Comparison of ENCODE assay signal across 23 cellular contexts in the genomic region with DNA sequence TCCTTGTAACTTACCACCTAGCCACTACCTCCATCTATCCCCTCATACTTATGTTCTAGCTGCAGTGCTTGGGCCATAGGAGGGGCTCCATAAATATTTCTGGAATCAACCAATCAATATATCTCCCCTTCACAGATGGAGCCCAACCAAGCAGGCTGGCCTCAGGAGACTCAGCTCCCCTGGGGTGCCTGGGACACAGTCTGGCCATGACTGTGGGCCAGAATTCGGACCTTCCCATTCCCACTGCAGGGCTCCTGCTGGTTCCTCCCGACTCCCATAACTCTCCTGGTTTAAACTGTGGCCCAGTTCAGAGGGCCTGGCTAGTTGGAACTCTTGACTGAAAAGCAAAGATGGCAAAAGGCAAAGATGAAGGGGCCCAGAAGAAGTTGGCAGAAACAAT. TPM values are rescaled to one million over a fixed set of nuclear protein-coding genes. Genes with fewer than 3 reads are reported as not detected.
A peak's percentile ranks its signal among the peaks of the same experiment; 100 is the strongest.
DNase-seq lines count a peak whose midpoint lies in the region; ATAC-seq, FAIRE-seq and TF ChIP-seq lines count a peak whose summit lies in the region.
"Had no signal": no experiment of that assay in that cellular context is flagged by ENCODE, and none has a peak within 500 bp of the region (broad histone marks: within the 10 kb centered on the region; RNA-seq: fewer than 3 reads in every experiment).

No MANE protein-coding gene starts in this region.

- H2AK5ac ChIP-seq in neuronal stem cell (ENCODE audit: low read depth, low read length), result no peak overlapping the region

- H2BK120ac ChIP-seq in neuronal stem cell (ENCODE audit: low read depth, low read length), result no peak overlapping the region

- TF ChIP-seq POLR2A in upper lobe of left lung (IDR thresholded peaks at IDR 0.05), result no peak

- no peak overlapping the region for H2BK5ac ChIP-seq in neuronal stem cell (ENCODE audit: low read length)

- no peak overlapping the region for H3K4ac ChIP-seq in neuronal stem cell (ENCODE audit: low read length)

- H3K9me3 ChIP-seq in right cardiac atrium (ENCODE audit: control insufficient read depth, low read length) (no peaks in the 10 kb centered on the region), neuronal stem cell (replicated peaks in 1 of 2; ENCODE audit: control insufficient read depth in 2 of 2, insufficient read depth in 1 of 2, low read depth in 1 of 2, low read length in 2 of 2) (no peaks in the 10 kb centered on the region), upper lobe of left lung (no peaks in the 10 kb centered on the region)
- H3K9me3 ChIP-seq: uterus had no signal

- TF ChIP-seq CTCF in upper lobe of left lung (IDR thresholded peaks at IDR 0.05), result no peak

- peak overlapping the region; percentile 65 for H3K23ac ChIP-seq in neuronal stem cell (ENCODE audit: low read depth, low read length, poor library complexity)

- H3K9ac ChIP-seq in neuronal stem cell (ENCODE audit: low read depth, low read length, poor library complexity), result no peak overlapping the region

- DNase-seq in right cardiac atrium (no peak), Right ventricle myocardium superior (no peak), neuronal stem cell (ENCODE audit: low spot score) (no peak), upper lobe of left lung (no peak), anterior cingulate cortex (lab: John Stamatoyannopoulos, UW) (no peak), RCC 7860 (ENCODE audit: low spot score) (no peak)
- DNase-seq: activated CD4-positive, alpha-beta memory T cell treated with anti-CD3 and anti-CD28 coated beads, Interleukin-2, amount 10 ng/mL, durations not matched to agents 7 days and 5 days; activated effector memory CD4-positive, alpha-beta T cell treated with anti-CD3 and anti-CD28 coated beads, Interleukin-2, amount 50 U/mL, for 16 hours; cortex of kidney; immature natural killer cell; IMR-90; NCI-H1436 treated with DMSO at 0.1 percent for 48 hours; NCI-H524; nucleus accumbens; retina; RPMI8226 had no signal

- peaks cover 81% of the 10 kb centered on the region for H3K4me1 Mint-ChIP-seq in dendritic cell treated with granulocyte-macrophage colony-stimulating factor and Interleukin-4, amounts not matched to agents 40 ng/mL and 50 ng/mL, for 4 days (ENCODE audit: low read depth)

- intact Hi-C loops in right cardiac atrium (cut with DNase I) (no loop called here), Right ventricle myocardium superior (cut with DNase I) (no loop called here)
- intact Hi-C loops in dendritic cell treated with granulocyte-macrophage colony-stimulating factor and Interleukin-4, amounts not matched to agents 40 ng/mL and 50 ng/mL, for 4 days (cut with micrococcal nuclease), result no loop called here

- H4K8ac ChIP-seq in neuronal stem cell (ENCODE audit: low read depth, low read length), result no peak overlapping the region

- no peak overlapping the region for H2BK15ac ChIP-seq in neuronal stem cell (ENCODE audit: low read length)

- H3K36me3 Mint-ChIP-seq in dendritic cell treated with granulocyte-macrophage colony-stimulating factor and Interleukin-4, amounts not matched to agents 40 ng/mL and 50 ng/mL, for 4 days (ENCODE audit: low read depth), result peaks cover 7% of the 10 kb centered on the region
- H3K36me3 Mint-ChIP-seq: immature natural killer cell had no signal

- peak overlapping the region; percentile 70 for H3K27ac Mint-ChIP-seq in dendritic cell treated with granulocyte-macrophage colony-stimulating factor and Interleukin-4, amounts not matched to agents 40 ng/mL and 50 ng/mL, for 4 days
- H3K27ac Mint-ChIP-seq: activated CD4-positive, alpha-beta memory T cell treated with anti-CD3 and anti-CD28 coated beads, Interleukin-2, amount 10 ng/mL, durations not matched to agents 7 days and 5 days had no signal

- H3K4me1 ChIP-seq in right cardiac atrium (ENCODE audit: control insufficient read depth, insufficient read depth, low read length) (peaks cover 20% of the 10 kb centered on the region), neuronal stem cell (ENCODE audit: control insufficient read depth in 2 of 2, insufficient read depth in 1 of 2, low read depth in 1 of 2, low read length in 2 of 2) (peaks cover 0 to 4% of the 10 kb centered on the region in 2 donors), upper lobe of left lung (peaks cover 13 to 28% (median 18%) of the 10 kb centered on the region in 4 donors)
- H3K4me1 ChIP-seq: uterus had no signal

- H3K79me1 ChIP-seq in neuronal stem cell (ENCODE audit: low read depth, low read length), result peaks cover 3% of the 10 kb centered on the region

- WGBS in right cardiac atrium, result 65% methylated on average over 2 of the region's 2 CpGs
- WGBS in neuronal stem cell (ENCODE audit: extremely low coverage in 2 of 2, insufficient read length in 2 of 2, insufficient replicate concordance in 1 of 2), 2 donors, result no CpG with 5 or more reads among the region's 2 CpGs
- 81 to 90% methylated on average over 2 of the region's 2 CpGs for WGBS in upper lobe of left lung, 2 donors

- H2AFZ ChIP-seq in neuronal stem cell (ENCODE audit: low read length), result no peak overlapping the region
- H2AFZ ChIP-seq: hepatocyte had no signal

- H3K9me3 Mint-ChIP-seq in dendritic cell treated with granulocyte-macrophage colony-stimulating factor and Interleukin-4, amounts not matched to agents 40 ng/mL and 50 ng/mL, for 4 days, result no peaks in the 10 kb centered on the region
- H3K9me3 Mint-ChIP-seq: activated CD4-positive, alpha-beta memory T cell treated with anti-CD3 and anti-CD28 coated beads, Interleukin-2, amount 10 ng/mL, durations not matched to agents 7 days and 5 days; immature natural killer cell had no signal

- H3K18ac ChIP-seq in neuronal stem cell (ENCODE audit: low read length), result no peak overlapping the region

- H3K4me3 ChIP-seq in right cardiac atrium (ENCODE audit: low read length) (no peak overlapping the region), neuronal stem cell (ENCODE audit: low read length in 2 of 2) (no peak overlapping the region), upper lobe of left lung (no peak overlapping the region)
- H3K4me3 ChIP-seq: hepatocyte, uterus had no signal

- H3K4me2 ChIP-seq in neuronal stem cell (ENCODE audit: insufficient read depth, low read length, poor library complexity, severe bottlenecking), result no peak overlapping the region
- H3K4me2 ChIP-seq: hepatocyte had no signal

- ATAC-seq in right cardiac atrium (no peak), Right ventricle myocardium superior (ENCODE audit: poor library complexity) (no peak), upper lobe of left lung (ENCODE audit: low FRiP score in 2 of 2) (no peak), GM18909 (IDR thresholded peaks at IDR 0.05; ENCODE audit: poor library complexity, unreplicated experiment) (no peak)
- ATAC-seq: activated CD4-positive, CD25-positive, alpha-beta regulatory T cell treated with anti-CD3 and anti-CD28 coated beads, Interleukin-2, amount 50 U/mL, for 24 hours had no signal

- H3K36me3 ChIP-seq in neuronal stem cell (replicated peaks in 1 of 2; ENCODE audit: control insufficient read depth in 2 of 2, insufficient read depth in 2 of 2, low read length in 2 of 2) (no peaks in the 10 kb centered on the region), upper lobe of left lung (no peaks in the 10 kb centered on the region)
- H3K36me3 ChIP-seq: uterus had no signal

- H3K27ac ChIP-seq in right cardiac atrium (ENCODE audit: low read length) (peak overlapping the region; percentile 49), neuronal stem cell (replicated peaks; ENCODE audit: low read length) (no peak overlapping the region), upper lobe of left lung (peak overlapping the region; percentile 44 to 77 (median 56))
- H3K27ac ChIP-seq: hepatocyte, HL-60, uterus had no signal

- H4K91ac ChIP-seq in neuronal stem cell (ENCODE audit: low read depth, low read length, poor library complexity), result no peak overlapping the region

- no peaks in the 10 kb centered on the region for H3K27me3 ChIP-seq in right cardiac atrium (ENCODE audit: control insufficient read depth, insufficient read depth)
- H3K27me3 ChIP-seq in neuronal stem cell (ENCODE audit: control insufficient read depth in 3 of 3, insufficient read depth in 3 of 3, low read depth in 1 of 3, low read length in 3 of 3), result no peaks in the 10 kb centered on the region
- no peaks in the 10 kb centered on the region for H3K27me3 ChIP-seq in upper lobe of left lung
- H3K27me3 ChIP-seq: hepatocyte, uterus had no signal

- no peak overlapping the region for H3K14ac ChIP-seq in neuronal stem cell (ENCODE audit: low read length)

- H3K4me3 Mint-ChIP-seq in dendritic cell treated with granulocyte-macrophage colony-stimulating factor and Interleukin-4, amounts not matched to agents 40 ng/mL and 50 ng/mL, for 4 days, result no peak overlapping the region
- H3K4me3 Mint-ChIP-seq: activated CD4-positive, alpha-beta memory T cell treated with anti-CD3 and anti-CD28 coated beads, Interleukin-2, amount 10 ng/mL, durations not matched to agents 7 days and 5 days; immature natural killer cell had no signal

- H3K27me3 Mint-ChIP-seq in dendritic cell treated with granulocyte-macrophage colony-stimulating factor and Interleukin-4, amounts not matched to agents 40 ng/mL and 50 ng/mL, for 4 days, result peaks cover 12% of the 10 kb centered on the region
- H3K27me3 Mint-ChIP-seq: activated CD4-positive, alpha-beta memory T cell treated with anti-CD3 and anti-CD28 coated beads, Interleukin-2, amount 10 ng/mL, durations not matched to agents 7 days and 5 days had no signal

- no peak for FAIRE-seq in RCC 7860 (lab: Jason Lieb, UNC)
- FAIRE-seq: bronchial epithelial cell had no signal

- no peak for TF ChIP-seq EP300 in upper lobe of left lung (IDR thresholded peaks at IDR 0.05)

- H2BK12ac ChIP-seq in neuronal stem cell (ENCODE audit: low read length), result no peak overlapping the region

RNA-seq across cellular contexts. Expression of a gene that starts 13.0 kb away (rescaled TPM):
- total RNA-seq in right cardiac atrium, result 10 to 100 TPM; 80.7 to 88.7 (median 85.5) TPM
- 38.1 TPM for polyA plus RNA-seq in right cardiac atrium
- total RNA-seq in Right ventricle myocardium superior, result 60.3 TPM
- 27.7 TPM for polyA plus RNA-seq in neuronal stem cell (2013, experiment 1 of 2)
- 26.3 TPM for polyA plus RNA-seq in neuronal stem cell (2013, experiment 2 of 2)
- total RNA-seq in upper lobe of left lung, result 10 to 100 TPM; 13.5 to 87.3 (median 37.5) TPM
